Comparison of ENCODE assay signal across 8 cellular contexts in genomic region chr19:29872224-29872731, GRCh38.
DNase-seq lines count a peak whose midpoint lies in the region; ATAC-seq, FAIRE-seq and TF ChIP-seq lines count a peak whose summit lies in the region.

No MANE protein-coding gene starts in this region.

- H3K27me3 ChIP-seq in HUES48 (ENCODE audit: control insufficient read depth, insufficient read depth, low read length) (peaks cover 19% of the 10 kb centered on the region), bronchial epithelial cell (ENCODE audit: control insufficient read depth, insufficient read depth, low read length) (no peaks in the 10 kb centered on the region)

- TF ChIP-seq CTCF in bronchial epithelial cell (IDR thresholded peaks at IDR 0.05; ENCODE audit: insufficient read depth, low read length, severe bottlenecking) (peak; percentile 13), mucosa of descending colon (IDR thresholded peaks at IDR 0.05) (no peak)

- H3K4me3 ChIP-seq in HUES48 (ENCODE audit: low read depth, low read length), result peak overlapping the region; percentile 69; the same call in 1 of the 2 replicates
- no peak overlapping the region for H3K4me3 ChIP-seq in bronchial epithelial cell (ENCODE audit: low read depth, low read length)
- no peak overlapping the region for H3K4me3 ChIP-seq in mucosa of descending colon

- H3K4me1 ChIP-seq in HUES48 (ENCODE audit: control insufficient read depth, insufficient read depth, low read length) (no peaks in the 10 kb centered on the region), mucosa of descending colon (ENCODE audit: low read depth) (peaks cover 5% of the 10 kb centered on the region)

- DNase-seq in ELF-1 (ENCODE audit: low read depth, low spot score) (peak; percentile 57), bronchial epithelial cell (ENCODE audit: low read depth) (peak; percentile 3), mucosa of descending colon (no peak), NCI-H82 treated with DMSO at 0.1 percent for 48 hours (lab: John Stamatoyannopoulos, UW; ENCODE audit: unreplicated experiment) (no peak), OCI-M1 (lab: John Stamatoyannopoulos, UW) (no peak), KBM-7 (no peak)

- intact Hi-C loops in mucosa of descending colon (cut with DNase I, micrococcal nuclease), result loop anchor here (10.0 kb wide), 2 partner anchors 107 to 137 kb away; no protein-coding TSS in a partner anchor

- H3K9ac ChIP-seq in HUES48 (ENCODE audit: low read depth, low read length), result no peak overlapping the region

- H3K36me3 ChIP-seq in HUES48 (ENCODE audit: control insufficient read depth, insufficient read depth, low read length) (no peaks in the 10 kb centered on the region), bronchial epithelial cell (ENCODE audit: control insufficient read depth, insufficient read depth, low read length) (no peaks in the 10 kb centered on the region), mucosa of descending colon (ENCODE audit: low read depth) (no peaks in the 10 kb centered on the region)

- peak; percentile 69 for ATAC-seq in mucosa of descending colon
- no peak for ATAC-seq in HG03045 (IDR thresholded peaks at IDR 0.05; ENCODE audit: unreplicated experiment)

- in situ Hi-C loops in KBM-7 (cut with MboI; ENCODE audit: low pct_unique_long_range_greater_than_20kb, low sequenced_read_pairs), result no loop called here

- H3K27ac ChIP-seq in HUES48 (ENCODE audit: low read depth, low read length), result no peak overlapping the region

- H3K9me3 ChIP-seq in HUES48 (ENCODE audit: control insufficient read depth, insufficient read depth, low read length), result no peaks in the 10 kb centered on the region; the same call in 1 of the 2 replicates
- H3K9me3 ChIP-seq in mucosa of descending colon, result no peaks in the 10 kb centered on the region

- FAIRE-seq in bronchial epithelial cell (lab: Jason Lieb, UNC), result no peak

Comparison
In these comparisons a context has a peak if more than half of its experiments do, and no peak if none do; other contexts are left out.
1. DNase-seq: peak in ELF-1 (single experiment) and bronchial epithelial cell (single experiment); none in mucosa of descending colon (0 of 3), NCI-H82 treated with DMSO at 0.1 percent for 48 hours (single experiment), OCI-M1 (single experiment) and KBM-7 (single experiment).